2 cellular contexts compared by ENCODE assay signal in genomic region chr7:12715372-12716133, GRCh38.
TF ChIP-seq lines count a peak whose summit lies in the region.

No MANE protein-coding gene starts in this region.

TF ChIP-seq in A549, 52 proteins besides CTCF, POLR2A, EP300 and RAD21 (continued from another document):
- TF ChIP-seq HMGXB4 (CRISPR knock-in tag; IDR thresholded peaks at IDR 0.05; ENCODE audit: borderline replicate concordance) (no peak), NFE2L2 (conservative IDR thresholded peaks at IDR 0.05; ENCODE audit: low read length) (peak; percentile 43; the same call in 1 of the 2 replicates), BCL3 (IDR thresholded peaks at IDR 0.05) (peak; percentile 84; the same call in 2 of the 3 replicates), CEBPB (IDR thresholded peaks at IDR 0.05) (peak; percentile 38 to 61; a peak in 2 of 4 replicates), FOSB (CRISPR knock-in tag; IDR thresholded peaks at IDR 0.05) (0 out of 2 replicates have a peak, but pooled peaks have one; percentile 13), NR3C1 (IDR thresholded peaks at IDR 0.05) (no peak), CBX8 (IDR thresholded peaks at IDR 0.05) (no peak), TFCP2L1 (CRISPR knock-in tag; IDR thresholded peaks at IDR 0.05) (no peak), MAFK (IDR thresholded peaks at IDR 0.05; ENCODE audit: partially characterized antibody) (peak; percentile 99), POLR2AphosphoS2 (conservative IDR thresholded peaks at IDR 0.05; ENCODE audit: low read length) (no peak), CHD2 (IDR thresholded peaks at IDR 0.05; ENCODE audit: low read length, partially characterized antibody) (no peak), RFX5 (IDR thresholded peaks at IDR 0.05) (no peak), FOSL2 (IDR thresholded peaks at IDR 0.05) (no peak), FOSL2 (CRISPR knock-in tag; IDR thresholded peaks at IDR 0.05) (peak; percentile 30; the same call in 1 of the 2 replicates), NPAS2 (CRISPR knock-in tag; IDR thresholded peaks at IDR 0.05; ENCODE audit: borderline replicate concordance) (no peak), KDM1A (IDR thresholded peaks at IDR 0.05; ENCODE audit: low read depth) (no peak), CBX2 (IDR thresholded peaks at IDR 0.05; ENCODE audit: borderline replicate concordance, low read depth) (no peak), HOXA7 (CRISPR knock-in tag; IDR thresholded peaks at IDR 0.05) (no peak), BHLHE40 (IDR thresholded peaks at IDR 0.05; ENCODE audit: low read depth, low read length) (no peak), CHD4 (IDR thresholded peaks at IDR 0.05; ENCODE audit: borderline replicate concordance) (no peak), PBX3 (IDR thresholded peaks at IDR 0.05) (no peak), RCOR1 (IDR thresholded peaks at IDR 0.05; ENCODE audit: low read depth, low read length) (no peak), EHF (CRISPR knock-in tag; IDR thresholded peaks at IDR 0.05) (peak; percentile 69; the same call in 1 of the 2 replicates), HOXB5 (CRISPR knock-in tag; IDR thresholded peaks at IDR 0.05) (no peak), ZNF302 (CRISPR knock-in tag; IDR thresholded peaks at IDR 0.05) (no peak), RNF2 (IDR thresholded peaks at IDR 0.05; ENCODE audit: borderline replicate concordance, low read depth) (no peak), JUN (IDR thresholded peaks at IDR 0.05) (peak; percentile 49 to 78; a peak in 2 of 5 replicates), TP53 (CRISPR knock-in tag; IDR thresholded peaks at IDR 0.05) (peak; percentile 11; the same call in 1 of the 2 replicates), SMC3 (IDR thresholded peaks at IDR 0.05) (peak; percentile 25; the same call in 2 of the 3 replicates), ESRRA (IDR thresholded peaks at IDR 0.05; ENCODE audit: borderline replicate concordance, low read length) (no peak), SREBF2 (IDR thresholded peaks at IDR 0.05) (no peak), ATOH8 (CRISPR knock-in tag; IDR thresholded peaks at IDR 0.05; ENCODE audit: low read depth) (no peak; the same call in 1 of the 2 replicates), GATA3 (IDR thresholded peaks at IDR 0.05; ENCODE audit: borderline replicate concordance) (peak; percentile 65; the same call in 1 of the 2 replicates)

TF ChIP-seq in HEK293, 187 proteins besides CTCF, POLR2A, EP300 and RAD21 (continued from another document and continues in another):
- TF ChIP-seq ZBTB11 (tag by site-specific recombination; conservative IDR thresholded peaks at IDR 0.05; ENCODE audit: low read depth) (no peak), IKZF3 (tag by site-specific recombination; IDR thresholded peaks at IDR 0.05) (no peak), SCRT1 (tag by site-specific recombination; IDR thresholded peaks at IDR 0.05; ENCODE audit: borderline replicate concordance) (no peak), SETDB1 (IDR thresholded peaks at IDR 0.05; ENCODE audit: insufficient read length, low read length) (no peak), WT1 (tag by site-specific recombination; IDR thresholded peaks at IDR 0.05) (no peak), SALL2 (tag by site-specific recombination; IDR thresholded peaks at IDR 0.05; ENCODE audit: borderline replicate concordance) (no peak), ZNF600 (tag by site-specific recombination; IDR thresholded peaks at IDR 0.05) (peak; percentile 65; the same call in 1 of the 2 replicates), AEBP2 (tag by site-specific recombination; IDR thresholded peaks at IDR 0.05; ENCODE audit: borderline replicate concordance) (no peak), ZNF670 (tag by site-specific recombination; IDR thresholded peaks at IDR 0.05; ENCODE audit: low read depth) (no peak), SP3 (tag by site-specific recombination; IDR thresholded peaks at IDR 0.05) (no peak), ZFHX2 (tag by site-specific recombination; conservative IDR thresholded peaks at IDR 0.05) (peak; percentile 85), ZNF335 (tag by site-specific recombination; conservative IDR thresholded peaks at IDR 0.05) (no peak), ZNF280D (tag by site-specific recombination; IDR thresholded peaks at IDR 0.05) (no peak), HIC1 (tag by site-specific recombination; IDR thresholded peaks at IDR 0.05) (no peak), BCL11A (tag by site-specific recombination; IDR thresholded peaks at IDR 0.05; ENCODE audit: low read depth) (no peak), ZSCAN5A (tag by site-specific recombination; IDR thresholded peaks at IDR 0.05) (no peak), ZEB2 (tag by site-specific recombination; IDR thresholded peaks at IDR 0.05) (no peak), ZNF221 (tag by site-specific recombination; IDR thresholded peaks at IDR 0.05; ENCODE audit: borderline replicate concordance) (no peak), ZNF433 (tag by site-specific recombination; IDR thresholded peaks at IDR 0.05; ENCODE audit: low read depth) (no peak), OVOL3 (tag by site-specific recombination; IDR thresholded peaks at IDR 0.05) (no peak), GLIS1 (tag by site-specific recombination; IDR thresholded peaks at IDR 0.05) (peak; percentile 66), ZIC2 (tag by site-specific recombination; IDR thresholded peaks at IDR 0.05) (peak; percentile 48), ZNF501 (tag by site-specific recombination; IDR thresholded peaks at IDR 0.05) (no peak), ZNF112 (tag by site-specific recombination; IDR thresholded peaks at IDR 0.05) (no peak), ZNF704 (tag by site-specific recombination; IDR thresholded peaks at IDR 0.05) (no peak), ZBTB17 (tag by site-specific recombination; IDR thresholded peaks at IDR 0.05) (peak; percentile 91), ZSCAN4 (tag by site-specific recombination; IDR thresholded peaks at IDR 0.05) (no peak), ZNF692 (tag by site-specific recombination; IDR thresholded peaks at IDR 0.05) (no peak), ZNF391 (tag by site-specific recombination; IDR thresholded peaks at IDR 0.05; ENCODE audit: borderline replicate concordance, low read depth) (no peak), ZNF660 (tag by site-specific recombination; IDR thresholded peaks at IDR 0.05) (no peak), ZNF266 (tag by site-specific recombination; IDR thresholded peaks at IDR 0.05; ENCODE audit: low read depth) (no peak), ZNF169 (tag by site-specific recombination; IDR thresholded peaks at IDR 0.05) (no peak), SCRT2 (tag by site-specific recombination; IDR thresholded peaks at IDR 0.05) (peak; percentile 80; the same call in 1 of the 2 replicates), ZNF121 (tag by site-specific recombination; IDR thresholded peaks at IDR 0.05) (no peak), ZBTB7A (tag by site-specific recombination; IDR thresholded peaks at IDR 0.05; ENCODE audit: low read depth) (no peak)
